In the genomic region with DNA sequence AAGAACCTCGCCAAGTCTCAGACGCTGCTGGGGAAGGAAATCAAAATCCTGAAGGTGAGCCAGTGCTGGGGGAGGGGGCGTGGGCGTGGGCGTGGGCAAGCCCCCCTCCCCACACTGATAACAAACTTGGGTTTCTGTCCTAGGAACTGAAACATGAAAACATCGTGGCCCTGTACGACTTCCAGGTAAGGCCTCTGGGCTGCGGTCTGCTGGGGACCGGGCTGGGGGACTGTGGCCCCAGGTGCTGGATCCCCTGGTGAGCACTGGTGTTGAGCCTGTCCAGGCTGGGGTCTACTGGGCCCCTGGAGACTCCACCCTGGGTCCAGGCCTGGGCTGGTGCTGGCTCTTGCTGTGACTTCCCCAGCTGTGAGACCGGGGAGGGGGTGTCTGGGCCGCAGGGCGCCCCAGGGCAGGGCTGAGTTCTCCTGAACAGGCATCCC, we compare ENCODE assay signal across 8 cellular contexts. TPM values are rescaled to one million over a fixed set of nuclear protein-coding genes. Genes with fewer than 3 reads are reported as not detected.
DNase-seq lines count a peak whose midpoint lies in the region; ATAC-seq and TF ChIP-seq lines count a peak whose summit lies in the region.

No MANE protein-coding gene starts in this region.

- DNase-seq in DMS53 (lab: John Stamatoyannopoulos, UW) (peak; percentile 82), DMS53 treated with DMSO at 0.1 percent for 48 hours (lab: John Stamatoyannopoulos, UW; ENCODE audit: unreplicated experiment) (no peak), astrocyte of the spinal cord (ENCODE audit: low read depth, low spot score) (peak; percentile 4), memory B cell (ENCODE audit: low spot score in 2 of 2) (no peak), HuH-7 (ENCODE audit: low spot score) (no peak)

- peaks cover 9% of the 10 kb centered on the region for H3K4me1 Mint-ChIP-seq in memory B cell

- peak overlapping the region; percentile 88 for H3K4me3 Mint-ChIP-seq in memory B cell

- no peaks in the 10 kb centered on the region for H3K9me3 Mint-ChIP-seq in memory B cell

- in situ Hi-C loops in astrocyte of the spinal cord (cut with HindIII; ENCODE audit: low sequenced_read_pairs): no loop called here

- H3K4me3 ChIP-seq in astrocyte of the spinal cord (ENCODE audit: low read depth, low read length): peak overlapping the region; percentile 57
- peak overlapping the region; percentile 99 for H3K4me3 ChIP-seq in urinary bladder (ENCODE audit: low read depth, low read length)

- ATAC-seq in HG03520 (IDR thresholded peaks at IDR 0.05; ENCODE audit: unreplicated experiment) (peak; percentile 18), memory B cell (ENCODE audit: low read depth) (no peak), GM21717 (IDR thresholded peaks at IDR 0.05; ENCODE audit: unreplicated experiment) (no peak)

- no peaks in the 10 kb centered on the region for H3K27me3 Mint-ChIP-seq in memory B cell

- H3K27ac ChIP-seq in urinary bladder (ENCODE audit: low read depth): peak overlapping the region; percentile 96

- no peaks in the 10 kb centered on the region for H3K4me1 ChIP-seq in urinary bladder (ENCODE audit: insufficient read depth)

- no peaks in the 10 kb centered on the region for H3K36me3 Mint-ChIP-seq in memory B cell

- peak overlapping the region; percentile 92 for H3K27ac Mint-ChIP-seq in memory B cell

- 3% methylated on average over 12 of the region's 12 CpGs for WGBS in urinary bladder

- no peak for TF ChIP-seq CTCF in astrocyte of the spinal cord (IDR thresholded peaks at IDR 0.05; ENCODE audit: low read depth, low read length)

- no peaks in the 10 kb centered on the region for H3K36me3 ChIP-seq in urinary bladder (ENCODE audit: insufficient read depth)

RNA-seq across cellular contexts. Expression of a gene that starts 1.2 kb away (rescaled TPM):
- 10.9 TPM for total RNA-seq in urinary bladder
- 34.4 TPM for polyA plus RNA-seq in urinary bladder

RNA-seq across cellular contexts. Expression of a gene that starts 33.4 kb away (rescaled TPM):
- total RNA-seq in urinary bladder: 6.5 TPM
- polyA plus RNA-seq in urinary bladder: 22.2 TPM

RNA-seq across cellular contexts. Expression of a gene that starts 54.1 kb away (rescaled TPM):
- 20.1 TPM for total RNA-seq in urinary bladder
- polyA plus RNA-seq in urinary bladder: 17.9 TPM

Comparison
In these comparisons a context has a peak if more than half of its experiments do, and no peak if none do; other contexts are left out.
1. DNase-seq: peak in DMS53 (single experiment) and astrocyte of the spinal cord (single experiment); none in DMS53 treated with DMSO at 0.1 percent for 48 hours (single experiment), memory B cell (0 of 2) and HuH-7 (single experiment).